In genomic region chr2:9300214-9300613, GRCh38 we compare ENCODE assay signal across 30 cellular contexts.
DNase-seq lines count a peak whose midpoint lies in the region; ATAC-seq, FAIRE-seq and TF ChIP-seq lines count a peak whose summit lies in the region.
"Had no signal": no experiment of that assay in that cellular context is flagged by ENCODE, and none has a peak within 500 bp of the region (broad histone marks: within the 10 kb centered on the region; RNA-seq: fewer than 3 reads in every experiment).

No MANE protein-coding gene starts in this region.

- H3K27me3 ChIP-seq in breast epithelium, result no peaks in the 10 kb centered on the region
- H3K27me3 ChIP-seq in mammary epithelial cell (ENCODE audit: insufficient read depth, low read length), result no peaks in the 10 kb centered on the region
- H3K27me3 ChIP-seq in muscle layer of colon (ENCODE audit: control insufficient read depth in 1 of 2, insufficient read depth in 2 of 2, low read length in 2 of 2), result no peaks in the 10 kb centered on the region
- no peaks in the 10 kb centered on the region for H3K27me3 ChIP-seq in HepG2 (ENCODE audit: control insufficient read depth in 1 of 2, insufficient read depth in 2 of 2, low read length in 2 of 2)
- H3K27me3 ChIP-seq: gastrocnemius medialis, ovary, tibial artery had no signal

- H3K36me3 Mint-ChIP-seq in MCF 10A (ENCODE audit: insufficient read depth, unreplicated experiment), result peaks cover 42% of the 10 kb centered on the region
- H3K36me3 Mint-ChIP-seq: activated naive CD4-positive, alpha-beta T cell treated with anti-CD3 and anti-CD28 coated beads, Interleukin-2, amount 50 U/mL, for 24 hours had no signal

- no peak overlapping the region for H3K4me3 ChIP-seq in breast epithelium
- no peak overlapping the region for H3K4me3 ChIP-seq in mammary epithelial cell (replicated peaks in 1 of 3; ENCODE audit: insufficient read depth in 1 of 3, low read depth in 2 of 3, low read length in 3 of 3)
- H3K4me3 ChIP-seq in muscle layer of colon (ENCODE audit: low read depth in 1 of 2, low read length in 2 of 2), result no peak overlapping the region
- no peak overlapping the region for H3K4me3 ChIP-seq in HepG2 (replicated peaks in 1 of 3; ENCODE audit: insufficient read depth in 1 of 3, low read depth in 2 of 3, low read length in 3 of 3)
- H3K4me3 ChIP-seq: A549, gastrocnemius medialis, ovary, PC-9, tibial artery had no signal

- H3K36me3 ChIP-seq in breast epithelium, result no peaks in the 10 kb centered on the region
- peaks cover 15% of the 10 kb centered on the region for H3K36me3 ChIP-seq in mammary epithelial cell (ENCODE audit: insufficient read depth, low read length)
- H3K36me3 ChIP-seq in muscle layer of colon (ENCODE audit: insufficient read depth, low read length), result no peaks in the 10 kb centered on the region
- peaks cover 8 to 27% of the 10 kb centered on the region in 2 experiments; a peak in 4 of 5 replicates for H3K36me3 ChIP-seq in HepG2 (replicated peaks in 1 of 2; ENCODE audit: control insufficient read depth in 1 of 2, insufficient read depth in 2 of 2, low read length in 2 of 2)
- H3K36me3 ChIP-seq: gastrocnemius medialis, ovary, tibial artery had no signal

- 3% methylated on average over 3 of the region's 3 CpGs for WGBS in mammary epithelial cell (ENCODE audit: low coverage, missing lambda C conversion rate)
- 98% methylated on average over 3 of the region's 3 CpGs for WGBS in HepG2 (ENCODE audit: low lambda C conversion rate)

- no peak for ATAC-seq in HepG2
- ATAC-seq: gastrocnemius medialis, left ventricle myocardium superior had no signal

- no peak overlapping the region for H3K4me3 Mint-ChIP-seq in MCF 10A (ENCODE audit: unreplicated experiment)
- H3K4me3 Mint-ChIP-seq: activated naive CD4-positive, alpha-beta T cell treated with anti-CD3 and anti-CD28 coated beads, Interleukin-2, amount 50 U/mL, for 24 hours; activated T-helper 1 cell treated with anti-CD3 and anti-CD28 coated beads, Interleukin-12 subunit alpha, Interleukin-12 subunit beta, Interleukin-2, Interleukin-4 antibody, amounts not matched to agents 30 ng/mL and 10 ng/mL and 1 ng/mL, durations not matched to agents 14 hours and 24 hours and 36 hours; B cell; nephron had no signal

- dilution Hi-C loops in mammary epithelial cell (cut with HindIII; ENCODE audit: low sequenced_read_pairs), result no loop called here

- POLR2A ChIA-PET in MCF 10A (lab: Yijun Ruan, JAX), result interaction anchor here (0.9 to 2.9 kb wide), 9 partner anchors 8 to 302 kb away, joined by 3 to 22 read pairs (median 3); no protein-coding TSS in a partner anchor
- POLR2A ChIA-PET in HepG2 (lab: Yijun Ruan, JAX), result no interaction called here

- H3K4me1 Mint-ChIP-seq in MCF 10A (ENCODE audit: insufficient read depth, unreplicated experiment), result peaks cover 6% of the 10 kb centered on the region
- H3K4me1 Mint-ChIP-seq: activated naive CD4-positive, alpha-beta T cell treated with anti-CD3 and anti-CD28 coated beads, Interleukin-2, amount 50 U/mL, for 24 hours; B cell had no signal

- no peak for FAIRE-seq in HepG2 (lab: Jason Lieb, UNC)
- FAIRE-seq: A549, GM18507, H54 had no signal

- no TSS peak for BruUV-seq in MCF 10A (replicated peaks; lab: Mats Ljungman, UMichigan)
- BruUV-seq in mammary epithelial cell (replicated peaks; lab: Mats Ljungman, UMichigan), result no TSS peak
- BruUV-seq in HepG2 (replicated peaks; lab: Mats Ljungman, UMichigan), result no TSS peak

- DNase-seq in breast epithelium (ENCODE audit: low spot score in 2 of 2), result no peak
- DNase-seq in MCF 10A (ENCODE audit: unreplicated experiment), result no peak
- peak; percentile 67 for DNase-seq in mammary epithelial cell
- no peak for DNase-seq in NCI-H82 treated with DMSO at 0.1 percent for 48 hours (lab: John Stamatoyannopoulos, UW; ENCODE audit: unreplicated experiment)
- DNase-seq in activated naive CD4-positive, alpha-beta T cell (lab: John Stamatoyannopoulos, UW), result no peak
- DNase-seq in NCI-H774 (lab: John Stamatoyannopoulos, UW), result no peak
- DNase-seq in HepG2 (ENCODE audit: low spot score), result no peak
- DNase-seq: activated CD4-positive, alpha-beta T cell treated with anti-CD3 and anti-CD28 coated beads, Interleukin-2, amount 50 U/mL, for 4 hours; activated CD4-positive, CD25-positive, alpha-beta regulatory T cell; central memory CD4-positive, alpha-beta T cell; DMS53; gastrocnemius medialis; left ventricle myocardium superior; NCI-H1694; NCI-H446; ovary; PC-9; SHP77 treated with DMSO at 0.1 percent for 48 hours; stimulated activated CD4-positive, alpha-beta T cell treated with anti-CD3 and anti-CD28 coated beads, Interleukin-4, amount 100 ng/mL, for 4 hours; stimulated activated naive CD4-positive, alpha-beta T cell treated with Interleukin-2 at 50 U/mL for 16 hours; tibial artery had no signal

- no peak for TF ChIP-seq POLR2A in breast epithelium (IDR thresholded peaks at IDR 0.05)
- no peak for TF ChIP-seq POLR2A in HepG2 (IDR thresholded peaks at IDR 0.05; ENCODE audit: insufficient read depth in 1 of 2, low read depth in 2 of 2, low read length in 2 of 2)

- peaks cover 87% of the 10 kb centered on the region for H3K79me2 ChIP-seq in mammary epithelial cell (ENCODE audit: insufficient read depth, low read length)
- H3K79me2 ChIP-seq in HepG2 (ENCODE audit: insufficient read depth, low read length), result no peaks in the 10 kb centered on the region

- H2AFZ ChIP-seq in mammary epithelial cell (ENCODE audit: low read depth, low read length) (no peak overlapping the region), HepG2 (ENCODE audit: low read length) (no peak overlapping the region)
- H2AFZ ChIP-seq: PC-9 had no signal

- CTCF ChIA-PET in MCF 10A (lab: Yijun Ruan, JAX) (interaction anchor here (0.6 to 1.7 kb wide), 2 partner anchors 27 to 95 kb away, joined by 3 to 5 read pairs; no protein-coding TSS in a partner anchor), mammary epithelial cell (lab: Charles Lee; ENCODE audit: low non-redundant PET) (interaction anchor here (0.5 kb wide), 1 partner anchor 10 kb away, joined by 3 read pairs; no protein-coding TSS in a partner anchor), HepG2 (lab: Yijun Ruan, JAX; ENCODE audit: low intra/inter-chr PET ratio, low total read pairs) (no interaction called here)

- TF ChIP-seq EP300 in HepG2 (IDR thresholded peaks at IDR 0.05; ENCODE audit: low read depth in 2 of 2, low read length in 2 of 2) (no peak), HepG2 (CRISPR knock-in tag; IDR thresholded peaks at IDR 0.05; ENCODE audit: borderline replicate concordance) (no peak)

- TF ChIP-seq RAD21 in HepG2 (CRISPR knock-in tag; IDR thresholded peaks at IDR 0.05), result no peak

- no peak overlapping the region for H3K9ac ChIP-seq in mammary epithelial cell (ENCODE audit: insufficient read depth, low read length)
- H3K9ac ChIP-seq in muscle layer of colon (ENCODE audit: low read length), result no peak overlapping the region
- no peak overlapping the region for H3K9ac ChIP-seq in HepG2 (ENCODE audit: insufficient read depth, low read depth, low read length)
- H3K9ac ChIP-seq: KMS-11 had no signal

- TF ChIP-seq CTCF in breast epithelium (IDR thresholded peaks at IDR 0.05), result no peak
- TF ChIP-seq CTCF in MCF 10A (IDR thresholded peaks at IDR 0.05; ENCODE audit: unreplicated experiment), result no peak
- TF ChIP-seq CTCF in mammary epithelial cell (conservative IDR thresholded peaks at IDR 0.05 in 1 of 2, IDR thresholded peaks at IDR 0.05 in 1 of 2; ENCODE audit: extremely low read depth in 1 of 2, insufficient read depth in 1 of 2, low read depth in 1 of 2, low read length in 2 of 2), result no peak
- no peak for TF ChIP-seq CTCF in HepG2 (CRISPR knock-in tag; IDR thresholded peaks at IDR 0.05)

- H3K4me1 ChIP-seq in breast epithelium (no peaks in the 10 kb centered on the region), mammary epithelial cell (ENCODE audit: insufficient read depth, low read length) (peaks cover 29% of the 10 kb centered on the region), muscle layer of colon (ENCODE audit: insufficient read depth, low read length) (peaks cover 76% of the 10 kb centered on the region), HepG2 (ENCODE audit: insufficient read depth, low read length) (peaks cover 5% of the 10 kb centered on the region)
- H3K4me1 ChIP-seq: A549 had no signal

- intact Hi-C loops in breast epithelium (cut with DNase I; ENCODE audit: low total_unique reads) (no loop called here), MCF 10A (cut with micrococcal nuclease) (no loop called here), mammary epithelial cell (cut with micrococcal nuclease) (loop anchor here (1.0 kb wide), 1 partner anchor 10 kb away; no protein-coding TSS in a partner anchor), HepG2 (cut with micrococcal nuclease; ENCODE audit: unreplicated experiment) (no loop called here)

- no peaks in the 10 kb centered on the region for H3K9me3 Mint-ChIP-seq in MCF 10A (ENCODE audit: unreplicated experiment)
- H3K9me3 Mint-ChIP-seq: activated naive CD4-positive, alpha-beta T cell treated with anti-CD3 and anti-CD28 coated beads, Interleukin-2, amount 50 U/mL, for 24 hours; activated T-helper 1 cell treated with anti-CD3 and anti-CD28 coated beads, Interleukin-12 subunit alpha, Interleukin-12 subunit beta, Interleukin-2, Interleukin-4 antibody, amounts not matched to agents 30 ng/mL and 10 ng/mL and 1 ng/mL, durations not matched to agents 14 hours and 24 hours and 36 hours; nephron had no signal

- in situ Hi-C loops in mammary epithelial cell (cut with MboI; ENCODE audit: low sequenced_read_pairs in 2 of 2) (no loop called here), HepG2 (cut with HindIII; ENCODE audit: extremely low pct_ligation_motif_present, low pct_unique_long_range_greater_than_20kb) (no loop called here)

- no peaks in the 10 kb centered on the region for H4K20me1 ChIP-seq in mammary epithelial cell (ENCODE audit: insufficient read depth, low read length)
- H4K20me1 ChIP-seq in HepG2 (ENCODE audit: insufficient read depth, low read length), result no peaks in the 10 kb centered on the region; the same call in 1 of the 2 replicates

- H3K27ac ChIP-seq in breast epithelium (peak overlapping the region; percentile 0 to 62), mammary epithelial cell (ENCODE audit: insufficient read depth, low read depth, low read length) (peak overlapping the region; percentile 23), muscle layer of colon (ENCODE audit: low read depth, low read length) (peak overlapping the region; percentile 67), HepG2 (ENCODE audit: extremely low read length, insufficient read depth, low read length) (no peak overlapping the region)
- H3K27ac ChIP-seq: A549, KMS-11, ovary, PC-9, tibial artery had no signal

- no peak overlapping the region for H3K27ac Mint-ChIP-seq in MCF 10A (ENCODE audit: low read depth, unreplicated experiment)
- H3K27ac Mint-ChIP-seq: activated naive CD4-positive, alpha-beta T cell treated with anti-CD3 and anti-CD28 coated beads, Interleukin-2, amount 50 U/mL, for 24 hours; activated T-helper 1 cell treated with anti-CD3 and anti-CD28 coated beads, Interleukin-12 subunit alpha, Interleukin-12 subunit beta, Interleukin-2, Interleukin-4 antibody, amounts not matched to agents 30 ng/mL and 10 ng/mL and 1 ng/mL, durations not matched to agents 14 hours and 24 hours and 36 hours; B cell had no signal

- no peaks in the 10 kb centered on the region for H3K27me3 Mint-ChIP-seq in MCF 10A (ENCODE audit: insufficient read depth, unreplicated experiment)

- H3K9me3 ChIP-seq in breast epithelium, result no peaks in the 10 kb centered on the region
- no peaks in the 10 kb centered on the region for H3K9me3 ChIP-seq in mammary epithelial cell (replicated peaks; ENCODE audit: insufficient read depth, low read length)
- H3K9me3 ChIP-seq in muscle layer of colon (ENCODE audit: low read length), result no peaks in the 10 kb centered on the region
- H3K9me3 ChIP-seq in HepG2 (ENCODE audit: low read length), result no peaks in the 10 kb centered on the region
- H3K9me3 ChIP-seq: A549, gastrocnemius medialis, ovary, tibial artery had no signal

- H3K4me2 ChIP-seq in mammary epithelial cell (ENCODE audit: insufficient read depth, low read depth, low read length) (peak overlapping the region; percentile 29), HepG2 (ENCODE audit: low read depth, low read length) (no peak overlapping the region)
- H3K4me2 ChIP-seq: A549, KMS-11, PC-9 had no signal
